1 cellular context compared by ENCODE assay signal in genomic region chr11:1749787-1750351, GRCh38.
TF ChIP-seq lines count a peak whose summit lies in the region.

No MANE protein-coding gene starts in this region.

TF ChIP-seq in GM23338, 12 proteins besides CTCF, POLR2A, EP300 and RAD21 (continued from another document):
- no peak for TF ChIP-seq REST (IDR thresholded peaks at IDR 0.05; ENCODE audit: unreplicated experiment)
- no peak for TF ChIP-seq CREB1 (CRISPR knock-in tag; IDR thresholded peaks at IDR 0.05; ENCODE audit: low read depth)
- no peak for TF ChIP-seq EZH2phosphoT487 (IDR thresholded peaks at IDR 0.05; ENCODE audit: unreplicated experiment)
- TF ChIP-seq POLR2AphosphoS5 (IDR thresholded peaks at IDR 0.05; ENCODE audit: low read depth) = no peak
- TF ChIP-seq JUNB (IDR thresholded peaks at IDR 0.05; ENCODE audit: unreplicated experiment) = no peak
- no peak for TF ChIP-seq EZH2 (IDR thresholded peaks at IDR 0.05; ENCODE audit: low read depth, unreplicated experiment)
- TF ChIP-seq ZNF331 (CRISPR knock-in tag; IDR thresholded peaks at IDR 0.05; ENCODE audit: low read depth) = no peak
TF ChIP-seq in GM23338: peak in this region for 0.
